ENCODE assay signal across 8 cellular contexts in genomic region chr15:45118131-45118588, GRCh38. TPM values are rescaled to one million over a fixed set of nuclear protein-coding genes. Genes with fewer than 3 reads are reported as not detected.
DNase-seq lines count a peak whose midpoint lies in the region; ATAC-seq and TF ChIP-seq lines count a peak whose summit lies in the region.

No MANE protein-coding gene starts in this region.

- POLR2A ChIA-PET in activated CD4-positive, alpha-beta T cell treated with anti-CD3 and anti-CD28 coated beads, Interleukin-2, amount 10 ng/mL, durations not matched to agents 7 days and 5 days (lab: Charles Lee): no interaction called here

- H3K36me3 ChIP-seq in lower lobe of right lung: peaks cover 8% of the 10 kb centered on the region

- peaks cover 64% of the 10 kb centered on the region for H3K27me3 ChIP-seq in lower lobe of right lung (ENCODE audit: low read depth)

- peak; percentile 96 for TF ChIP-seq CTCF in lower lobe of right lung (IDR thresholded peaks at IDR 0.05)

- no peaks in the 10 kb centered on the region for H3K9me3 ChIP-seq in lower lobe of right lung

- DNase-seq in CD1c-positive myeloid dendritic cell (ENCODE audit: extremely low spot score) (peak; percentile 90), NCI-H526 (lab: John Stamatoyannopoulos, UW) (peak; percentile 88 to 95), dermis microvascular lymphatic vessel endothelial cell (ENCODE audit: low read depth in 2 of 2) (peak; percentile 77 to 91), lower lobe of right lung (peak; percentile 86)
- peak; percentile 89 for DNase-seq in activated CD4-positive, alpha-beta T cell treated with anti-CD3 and anti-CD28 coated beads, Interleukin-2, amount 10 ng/mL, durations not matched to agents 7 days and 5 days
- peak; percentile 64 to 83 (median 79) for DNase-seq in stimulated activated CD4-positive, alpha-beta T cell treated with anti-CD3 and anti-CD28 coated beads, TNF-alpha, amount 100 ng/mL, for 48 hours (ENCODE audit: low read depth in 3 of 3)

- no peak overlapping the region for H3K27ac Mint-ChIP-seq in activated CD4-positive, alpha-beta T cell treated with anti-CD3 and anti-CD28 coated beads, Interleukin-2, amount 10 ng/mL, durations not matched to agents 7 days and 5 days

- CTCF ChIA-PET in activated CD4-positive, alpha-beta T cell treated with anti-CD3 and anti-CD28 coated beads, Interleukin-2, amount 10 ng/mL, durations not matched to agents 7 days and 5 days (lab: Charles Lee): interaction anchor here (0.5 to 1.7 kb wide), 29 partner anchors 9 to 1214 kb away, joined by 3 to 19 read pairs (median 4); partner anchors contain the start of genes DUOX1, DUOXA1 and SORD

- no peak overlapping the region for H3K27ac ChIP-seq in lower lobe of right lung

- intact Hi-C loops in lower lobe of right lung (cut with DNase I): no loop called here

- H3K4me3 ChIP-seq in lower lobe of right lung: peak overlapping the region; percentile 26

- no peak overlapping the region for H3K4me3 Mint-ChIP-seq in activated CD4-positive, alpha-beta T cell treated with anti-CD3 and anti-CD28 coated beads, Interleukin-2, amount 10 ng/mL, durations not matched to agents 7 days and 5 days

- peaks cover 58% of the 10 kb centered on the region for H3K27me3 Mint-ChIP-seq in activated CD4-positive, alpha-beta T cell treated with anti-CD3 and anti-CD28 coated beads, Interleukin-2, amount 10 ng/mL, durations not matched to agents 7 days and 5 days

- no peaks in the 10 kb centered on the region for H3K9me3 Mint-ChIP-seq in activated CD4-positive, alpha-beta T cell treated with anti-CD3 and anti-CD28 coated beads, Interleukin-2, amount 10 ng/mL, durations not matched to agents 7 days and 5 days

- peaks cover 23% of the 10 kb centered on the region for H3K4me1 Mint-ChIP-seq in activated CD4-positive, alpha-beta T cell treated with anti-CD3 and anti-CD28 coated beads, Interleukin-2, amount 10 ng/mL, durations not matched to agents 7 days and 5 days

- H3K4me1 ChIP-seq in lower lobe of right lung: peaks cover 31% of the 10 kb centered on the region

- H3K36me3 Mint-ChIP-seq in activated CD4-positive, alpha-beta T cell treated with anti-CD3 and anti-CD28 coated beads, Interleukin-2, amount 10 ng/mL, durations not matched to agents 7 days and 5 days (ENCODE audit: low read depth): no peaks in the 10 kb centered on the region

- ATAC-seq in GM19395 (IDR thresholded peaks at IDR 0.05; ENCODE audit: unreplicated experiment) (peak; percentile 94), HG03558 (IDR thresholded peaks at IDR 0.05; ENCODE audit: extremely low read depth, unreplicated experiment) (peak; percentile 88), lower lobe of right lung (peak; percentile 88 to 94)

RNA-seq across cellular contexts. Expression of gene DUOXA2, which starts 4.0 kb away (rescaled TPM):
- not detected for total RNA-seq in activated CD4-positive, alpha-beta T cell treated with anti-CD3 and anti-CD28 coated beads, Interleukin-2, amount 10 ng/mL, durations not matched to agents 7 days and 5 days
- total RNA-seq in dermis microvascular lymphatic vessel endothelial cell (not detected in 2 replicates), lower lobe of right lung (not detected)

RNA-seq across cellular contexts. Expression of gene DUOX2, which starts 4.2 kb away (rescaled TPM):
- total RNA-seq in activated CD4-positive, alpha-beta T cell treated with anti-CD3 and anti-CD28 coated beads, Interleukin-2, amount 10 ng/mL, durations not matched to agents 7 days and 5 days: under 1 TPM in 1 of 2 experiments, not detected in 1; 0.02 TPM
- total RNA-seq in dermis microvascular lymphatic vessel endothelial cell: not detected in 2 replicates
- total RNA-seq in lower lobe of right lung: 4.0 TPM

RNA-seq across cellular contexts. Expression of gene DUOXA1, which starts 11.5 kb away (rescaled TPM):
- not detected for total RNA-seq in activated CD4-positive, alpha-beta T cell treated with anti-CD3 and anti-CD28 coated beads, Interleukin-2, amount 10 ng/mL, durations not matched to agents 7 days and 5 days
- total RNA-seq in dermis microvascular lymphatic vessel endothelial cell (not detected in 2 replicates), lower lobe of right lung (131 TPM)

RNA-seq across cellular contexts. Expression of gene DUOX1, which starts 11.6 kb away (rescaled TPM):
- total RNA-seq in activated CD4-positive, alpha-beta T cell treated with anti-CD3 and anti-CD28 coated beads, Interleukin-2, amount 10 ng/mL, durations not matched to agents 7 days and 5 days: not detected
- total RNA-seq in dermis microvascular lymphatic vessel endothelial cell (not detected in 2 replicates), lower lobe of right lung (317 TPM)

Comparison
In these comparisons a context has a peak if more than half of its experiments do, and no peak if none do; other contexts are left out.
1. RNA of gene DUOXA1, which starts 11.5 kb away (total RNA-seq): 131 TPM in lower lobe of right lung (single experiment); not detected in activated CD4-positive, alpha-beta T cell treated with anti-CD3 and anti-CD28 coated beads, Interleukin-2, amount 10 ng/mL, durations not matched to agents 7 days and 5 days and not detected in dermis microvascular lymphatic vessel endothelial cell; every median in the first group is over 100 times any median in the second.
2. Peak in every context shown above with its lines, with median percentiles within 50 percentile points of each other: DNase-seq and ATAC-seq.